Comparison of ENCODE assay signal across 8 cellular contexts in the genomic region with DNA sequence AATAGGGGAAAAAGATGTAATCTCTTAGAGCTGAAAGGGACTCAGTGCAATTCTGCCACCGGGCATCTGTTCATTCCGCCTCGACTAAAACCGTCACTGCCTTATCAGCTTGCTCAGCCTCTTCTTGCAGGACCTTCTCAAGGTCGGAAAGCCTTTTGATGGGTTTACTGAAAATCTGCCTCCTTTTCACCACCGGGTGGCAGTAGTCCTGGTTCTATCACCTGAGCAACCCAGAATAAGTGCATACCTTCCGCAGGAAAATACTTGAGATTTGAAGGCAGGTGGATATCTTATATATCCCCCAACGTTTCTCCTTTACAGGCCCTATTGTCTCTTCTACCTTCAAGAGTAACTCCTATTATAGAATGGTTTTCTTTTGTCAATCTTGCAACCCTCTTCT.
DNase-seq lines count a peak whose midpoint lies in the region; ATAC-seq and TF ChIP-seq lines count a peak whose summit lies in the region.

No MANE protein-coding gene starts in this region.

- H3K4me3 ChIP-seq in AG04450 (ENCODE audit: low read depth, low read length), result no peak overlapping the region

- no peaks in the 10 kb centered on the region for H3K27me3 ChIP-seq in AG04450 (ENCODE audit: control insufficient read depth, insufficient read depth, low read length)

- DNase-seq in AG04450 (ENCODE audit: low read depth, low spot score) (no peak), M059J (ENCODE audit: low read depth) (peak; percentile 29), islet precursor cell (peak; percentile 70), posterior vena cava (ENCODE audit: low spot score) (no peak), hepatic stellate cell (ENCODE audit: low spot score) (no peak)
- DNase-seq in activated CD8-positive, alpha-beta T cell treated with anti-CD3 and anti-CD28 coated beads, Interleukin-2, amount 10 ng/mL, durations not matched to agents 7 days and 5 days, result peak; percentile 35

- POLR2A ChIA-PET in AG04450 (lab: Yijun Ruan, JAX), result no interaction called here
- POLR2A ChIA-PET in activated CD8-positive, alpha-beta T cell treated with anti-CD3 and anti-CD28 coated beads, Interleukin-2, amount 10 ng/mL, durations not matched to agents 7 days and 5 days (lab: Charles Lee), result no interaction called here

- H3K27ac Mint-ChIP-seq in activated CD8-positive, alpha-beta T cell treated with anti-CD3 and anti-CD28 coated beads, Interleukin-2, amount 10 ng/mL, durations not matched to agents 7 days and 5 days, result no peak overlapping the region

- no peak for ATAC-seq in activated CD8-positive, alpha-beta T cell treated with anti-CD3 and anti-CD28 coated beads, Interleukin-2, amount 10 ng/mL, durations not matched to agents 7 days and 5 days
- no peak for ATAC-seq in HG03108 (IDR thresholded peaks at IDR 0.05; ENCODE audit: unreplicated experiment)

- CTCF ChIA-PET in AG04450 (lab: Charles Lee), result interaction anchor here (0.7 to 1.4 kb wide), 3 partner anchors 105 to 110 kb away, joined by 3 to 6 read pairs (median 3); no protein-coding TSS in a partner anchor
- CTCF ChIA-PET in activated CD8-positive, alpha-beta T cell treated with anti-CD3 and anti-CD28 coated beads, Interleukin-2, amount 10 ng/mL, durations not matched to agents 7 days and 5 days (lab: Charles Lee), result interaction anchor here (0.7 to 1.0 kb wide), 3 partner anchors 13 to 250 kb away, joined by 3 read pairs; no protein-coding TSS in a partner anchor

- no peaks in the 10 kb centered on the region for H3K9me3 Mint-ChIP-seq in activated CD8-positive, alpha-beta T cell treated with anti-CD3 and anti-CD28 coated beads, Interleukin-2, amount 10 ng/mL, durations not matched to agents 7 days and 5 days (ENCODE audit: insufficient read depth)

- peak; percentile 46 for TF ChIP-seq CTCF in AG04450 (IDR thresholded peaks at IDR 0.05; ENCODE audit: low read depth, low read length)
- peak; percentile 54; the same call in 2 of the 3 replicates for TF ChIP-seq CTCF in GM12872 (IDR thresholded peaks at IDR 0.05; ENCODE audit: insufficient read depth, low read depth, low read length)

- intact Hi-C loops in posterior vena cava (cut with DNase I), result no loop called here

- no peak overlapping the region for H3K27ac ChIP-seq in AG04450 (ENCODE audit: low read depth, low read length)

- no peaks in the 10 kb centered on the region for H3K27me3 Mint-ChIP-seq in activated CD8-positive, alpha-beta T cell treated with anti-CD3 and anti-CD28 coated beads, Interleukin-2, amount 10 ng/mL, durations not matched to agents 7 days and 5 days (ENCODE audit: low read depth)

- no peaks in the 10 kb centered on the region for H3K9me3 ChIP-seq in AG04450 (ENCODE audit: control insufficient read depth, insufficient read depth, low read length)

- no peaks in the 10 kb centered on the region for H3K36me3 Mint-ChIP-seq in activated CD8-positive, alpha-beta T cell treated with anti-CD3 and anti-CD28 coated beads, Interleukin-2, amount 10 ng/mL, durations not matched to agents 7 days and 5 days (ENCODE audit: low read depth)

- no peak overlapping the region for H3K4me3 Mint-ChIP-seq in activated CD8-positive, alpha-beta T cell treated with anti-CD3 and anti-CD28 coated beads, Interleukin-2, amount 10 ng/mL, durations not matched to agents 7 days and 5 days

- no peaks in the 10 kb centered on the region for H3K4me1 Mint-ChIP-seq in activated CD8-positive, alpha-beta T cell treated with anti-CD3 and anti-CD28 coated beads, Interleukin-2, amount 10 ng/mL, durations not matched to agents 7 days and 5 days (ENCODE audit: low read depth)

Comparison
In these comparisons a context has a peak if more than half of its experiments do, and no peak if none do; other contexts are left out.
1. DNase-seq: peak in M059J (single experiment), activated CD8-positive, alpha-beta T cell treated with anti-CD3 and anti-CD28 coated beads, Interleukin-2, amount 10 ng/mL, durations not matched to agents 7 days and 5 days (single experiment) and islet precursor cell (single experiment); none in AG04450 (single experiment), posterior vena cava (single experiment) and hepatic stellate cell (single experiment).